In the genomic region with DNA sequence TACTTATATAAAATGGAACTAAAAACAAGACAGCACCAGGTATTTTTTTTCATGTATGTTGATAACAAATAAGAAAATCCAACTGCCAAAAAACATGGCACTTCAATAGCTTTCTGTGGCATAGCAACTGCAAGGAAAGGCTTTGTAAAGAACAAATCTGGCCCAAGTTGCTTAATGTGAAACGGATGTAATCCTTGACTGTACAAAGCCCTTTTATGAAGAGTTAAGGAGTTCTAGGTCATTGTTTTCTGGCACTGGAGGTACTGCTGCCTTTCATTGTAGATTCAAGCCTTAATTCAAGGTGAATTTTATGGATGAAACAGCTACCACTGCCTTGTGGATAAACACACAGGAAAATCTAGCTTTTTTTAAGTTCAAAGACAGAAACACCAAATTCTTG, we compare ENCODE assay signal across 1 cellular context.
TF ChIP-seq lines count a peak whose summit lies in the region.

No MANE protein-coding gene starts in this region.

TF ChIP-seq in GM12878, 131 proteins besides CTCF, POLR2A, EP300 and RAD21 (continued from another document):
- TF ChIP-seq, protein P1, sequence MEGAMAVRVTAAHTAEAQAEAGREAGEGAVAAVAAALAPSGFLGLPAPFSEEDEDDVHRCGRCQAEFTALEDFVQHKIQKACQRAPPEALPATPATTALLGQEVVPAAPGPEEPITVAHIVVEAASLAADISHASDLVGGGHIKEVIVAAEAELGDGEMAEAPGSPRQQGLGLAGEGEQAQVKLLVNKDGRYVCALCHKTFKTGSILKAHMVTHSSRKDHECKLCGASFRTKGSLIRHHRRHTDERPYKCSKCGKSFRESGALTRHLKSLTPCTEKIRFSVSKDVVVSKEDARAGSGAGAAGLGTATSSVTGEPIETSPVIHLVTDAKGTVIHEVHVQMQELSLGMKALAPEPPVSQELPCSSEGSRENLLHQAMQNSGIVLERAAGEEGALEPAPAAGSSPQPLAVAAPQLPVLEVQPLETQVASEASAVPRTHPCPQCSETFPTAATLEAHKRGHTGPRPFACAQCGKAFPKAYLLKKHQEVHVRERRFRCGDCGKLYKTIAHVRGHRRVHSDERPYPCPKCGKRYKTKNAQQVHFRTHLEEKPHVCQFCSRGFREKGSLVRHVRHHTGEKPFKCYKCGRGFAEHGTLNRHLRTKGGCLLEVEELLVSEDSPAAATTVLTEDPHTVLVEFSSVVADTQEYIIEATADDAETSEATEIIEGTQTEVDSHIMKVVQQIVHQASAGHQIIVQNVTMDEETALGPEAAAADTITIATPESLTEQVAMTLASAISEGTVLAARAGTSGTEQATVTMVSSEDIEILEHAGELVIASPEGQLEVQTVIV (IDR thresholded peaks at IDR 0.05; ENCODE audit: borderline replicate concordance, partially characterized antibody) = no peak
- no peak for TF ChIP-seq TBL1XR1 (IDR thresholded peaks at IDR 0.05; ENCODE audit: low read depth, low read length)
- no peak for TF ChIP-seq SPI1 (IDR thresholded peaks at IDR 0.05; ENCODE audit: borderline replicate concordance, insufficient read depth, low read depth, low read length)
- no peak for TF ChIP-seq CREB1 (IDR thresholded peaks at IDR 0.05; ENCODE audit: low read depth)
- TF ChIP-seq CHD4 (IDR thresholded peaks at IDR 0.05) = no peak
- TF ChIP-seq, protein P2, sequence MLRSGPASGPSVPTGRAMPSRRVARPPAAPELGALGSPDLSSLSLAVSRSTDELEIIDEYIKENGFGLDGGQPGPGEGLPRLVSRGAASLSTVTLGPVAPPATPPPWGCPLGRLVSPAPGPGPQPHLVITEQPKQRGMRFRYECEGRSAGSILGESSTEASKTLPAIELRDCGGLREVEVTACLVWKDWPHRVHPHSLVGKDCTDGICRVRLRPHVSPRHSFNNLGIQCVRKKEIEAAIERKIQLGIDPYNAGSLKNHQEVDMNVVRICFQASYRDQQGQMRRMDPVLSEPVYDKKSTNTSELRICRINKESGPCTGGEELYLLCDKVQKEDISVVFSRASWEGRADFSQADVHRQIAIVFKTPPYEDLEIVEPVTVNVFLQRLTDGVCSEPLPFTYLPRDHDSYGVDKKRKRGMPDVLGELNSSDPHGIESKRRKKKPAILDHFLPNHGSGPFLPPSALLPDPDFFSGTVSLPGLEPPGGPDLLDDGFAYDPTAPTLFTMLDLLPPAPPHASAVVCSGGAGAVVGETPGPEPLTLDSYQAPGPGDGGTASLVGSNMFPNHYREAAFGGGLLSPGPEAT (IDR thresholded peaks at IDR 0.05; ENCODE audit: low read depth) = no peak
- TF ChIP-seq ZSCAN29 (IDR thresholded peaks at IDR 0.05) = no peak
- TF ChIP-seq, protein P3, sequence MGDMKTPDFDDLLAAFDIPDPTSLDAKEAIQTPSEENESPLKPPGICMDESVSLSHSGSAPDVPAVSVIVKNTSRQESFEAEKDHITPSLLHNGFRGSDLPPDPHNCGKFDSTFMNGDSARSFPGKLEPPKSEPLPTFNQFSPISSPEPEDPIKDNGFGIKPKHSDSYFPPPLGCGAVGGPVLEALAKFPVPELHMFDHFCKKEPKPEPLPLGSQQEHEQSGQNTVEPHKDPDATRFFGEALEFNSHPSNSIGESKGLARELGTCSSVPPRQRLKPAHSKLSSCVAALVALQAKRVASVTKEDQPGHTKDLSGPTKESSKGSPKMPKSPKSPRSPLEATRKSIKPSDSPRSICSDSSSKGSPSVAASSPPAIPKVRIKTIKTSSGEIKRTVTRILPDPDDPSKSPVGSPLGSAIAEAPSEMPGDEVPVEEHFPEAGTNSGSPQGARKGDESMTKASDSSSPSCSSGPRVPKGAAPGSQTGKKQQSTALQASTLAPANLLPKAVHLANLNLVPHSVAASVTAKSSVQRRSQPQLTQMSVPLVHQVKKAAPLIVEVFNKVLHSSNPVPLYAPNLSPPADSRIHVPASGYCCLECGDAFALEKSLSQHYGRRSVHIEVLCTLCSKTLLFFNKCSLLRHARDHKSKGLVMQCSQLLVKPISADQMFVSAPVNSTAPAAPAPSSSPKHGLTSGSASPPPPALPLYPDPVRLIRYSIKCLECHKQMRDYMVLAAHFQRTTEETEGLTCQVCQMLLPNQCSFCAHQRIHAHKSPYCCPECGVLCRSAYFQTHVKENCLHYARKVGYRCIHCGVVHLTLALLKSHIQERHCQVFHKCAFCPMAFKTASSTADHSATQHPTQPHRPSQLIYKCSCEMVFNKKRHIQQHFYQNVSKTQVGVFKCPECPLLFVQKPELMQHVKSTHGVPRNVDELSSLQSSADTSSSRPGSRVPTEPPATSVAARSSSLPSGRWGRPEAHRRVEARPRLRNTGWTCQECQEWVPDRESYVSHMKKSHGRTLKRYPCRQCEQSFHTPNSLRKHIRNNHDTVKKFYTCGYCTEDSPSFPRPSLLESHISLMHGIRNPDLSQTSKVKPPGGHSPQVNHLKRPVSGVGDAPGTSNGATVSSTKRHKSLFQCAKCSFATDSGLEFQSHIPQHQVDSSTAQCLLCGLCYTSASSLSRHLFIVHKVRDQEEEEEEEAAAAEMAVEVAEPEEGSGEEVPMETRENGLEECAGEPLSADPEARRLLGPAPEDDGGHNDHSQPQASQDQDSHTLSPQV (IDR thresholded peaks at IDR 0.05) = no peak
- TF ChIP-seq PML (IDR thresholded peaks at IDR 0.05; ENCODE audit: low read length) = no peak
- no peak for TF ChIP-seq LARP7 (IDR thresholded peaks at IDR 0.05)
TF ChIP-seq in GM12878: peak in this region for 0.
